ENCODE assay signal across 8 cellular contexts in genomic region chr18:12744103-12744502, GRCh38. TPM values are rescaled to one million over a fixed set of nuclear protein-coding genes. Genes with fewer than 3 reads are reported as not detected.
DNase-seq lines count a peak whose midpoint lies in the region; ATAC-seq, FAIRE-seq and TF ChIP-seq lines count a peak whose summit lies in the region.

No MANE protein-coding gene starts in this region.

- no peak overlapping the region for H3K27ac Mint-ChIP-seq in activated T-helper 1 cell treated with anti-CD3 and anti-CD28 coated beads, Interleukin-12 subunit alpha, Interleukin-12 subunit beta, Interleukin-2, Interleukin-4 antibody, amounts not matched to agents 30 ng/mL and 10 ng/mL and 1 ng/mL, durations not matched to agents 14 hours and 24 hours and 36 hours

- H3K27me3 Mint-ChIP-seq in activated T-helper 1 cell treated with anti-CD3 and anti-CD28 coated beads, Interleukin-12 subunit alpha, Interleukin-12 subunit beta, Interleukin-2, Interleukin-4 antibody, amounts not matched to agents 30 ng/mL and 10 ng/mL and 1 ng/mL, durations not matched to agents 14 hours and 24 hours and 36 hours (ENCODE audit: insufficient read depth): no peaks in the 10 kb centered on the region

- WGBS in mammary epithelial cell (ENCODE audit: low coverage, missing lambda C conversion rate): 5% methylated on average over 2 of the region's 2 CpGs
- WGBS in right lobe of liver (ENCODE audit: insufficient coverage, low coverage, low lambda C conversion rate, missing lambda C conversion rate): 0% methylated on average over 2 of the region's 2 CpGs

- H3K4me3 ChIP-seq in mammary epithelial cell (replicated peaks in 1 of 3; ENCODE audit: insufficient read depth in 1 of 3, low read depth in 2 of 3, low read length in 3 of 3) (no peak overlapping the region), right lobe of liver (no peak overlapping the region)

- H2AFZ ChIP-seq in mammary epithelial cell (ENCODE audit: low read depth, low read length): no peak overlapping the region

- BruUV-seq in mammary epithelial cell (replicated peaks; lab: Mats Ljungman, UMichigan): no TSS peak

- no peak overlapping the region for H3K4me3 Mint-ChIP-seq in activated T-helper 1 cell treated with anti-CD3 and anti-CD28 coated beads, Interleukin-12 subunit alpha, Interleukin-12 subunit beta, Interleukin-2, Interleukin-4 antibody, amounts not matched to agents 30 ng/mL and 10 ng/mL and 1 ng/mL, durations not matched to agents 14 hours and 24 hours and 36 hours

- H3K4me2 ChIP-seq in mammary epithelial cell (ENCODE audit: insufficient read depth, low read depth, low read length): no peak overlapping the region

- intact Hi-C loops in mammary epithelial cell (cut with micrococcal nuclease): loop anchor here (1.0 to 5.0 kb wide), 6 partner anchors 17 to 887 kb away; no protein-coding TSS in a partner anchor
- intact Hi-C loops in right lobe of liver (cut with DNase I): no loop called here
- intact Hi-C loops in activated T-helper 1 cell treated with anti-CD3 and anti-CD28 coated beads, Interleukin-12 subunit alpha, Interleukin-12 subunit beta, Interleukin-2, Interleukin-4 antibody, amounts not matched to agents 30 ng/mL and 10 ng/mL and 1 ng/mL, durations not matched to agents 14 hours and 24 hours and 36 hours (cut with micrococcal nuclease): loop anchor here (1.0 to 5.0 kb wide), 3 partner anchors 150 to 413 kb away; no protein-coding TSS in a partner anchor

- no peaks in the 10 kb centered on the region for H4K20me1 ChIP-seq in mammary epithelial cell (ENCODE audit: insufficient read depth, low read length)

- H3K36me3 ChIP-seq in mammary epithelial cell (ENCODE audit: insufficient read depth, low read length) (no peaks in the 10 kb centered on the region), right lobe of liver (no peaks in the 10 kb centered on the region)

- H3K36me3 Mint-ChIP-seq in activated T-helper 1 cell treated with anti-CD3 and anti-CD28 coated beads, Interleukin-12 subunit alpha, Interleukin-12 subunit beta, Interleukin-2, Interleukin-4 antibody, amounts not matched to agents 30 ng/mL and 10 ng/mL and 1 ng/mL, durations not matched to agents 14 hours and 24 hours and 36 hours (ENCODE audit: low read depth): no peaks in the 10 kb centered on the region

- H3K9me3 Mint-ChIP-seq in activated T-helper 1 cell treated with anti-CD3 and anti-CD28 coated beads, Interleukin-12 subunit alpha, Interleukin-12 subunit beta, Interleukin-2, Interleukin-4 antibody, amounts not matched to agents 30 ng/mL and 10 ng/mL and 1 ng/mL, durations not matched to agents 14 hours and 24 hours and 36 hours: no peaks in the 10 kb centered on the region

- CTCF ChIA-PET in mammary epithelial cell (lab: Charles Lee; ENCODE audit: low non-redundant PET): interaction anchor here (0.6 to 1.0 kb wide), 6 partner anchors 40 to 204 kb away, joined by 4 to 32 read pairs (median 4); partner anchors contain the start of gene SEH1L

- no peak overlapping the region for H3K9ac ChIP-seq in mammary epithelial cell (ENCODE audit: insufficient read depth, low read length)

- TF ChIP-seq POLR2A in right lobe of liver (IDR thresholded peaks at IDR 0.05): no peak

- H3K27me3 ChIP-seq in mammary epithelial cell (ENCODE audit: insufficient read depth, low read length) (no peaks in the 10 kb centered on the region), right lobe of liver (no peaks in the 10 kb centered on the region)

- H3K27ac ChIP-seq in mammary epithelial cell (ENCODE audit: insufficient read depth, low read depth, low read length): no peak overlapping the region
- no peak overlapping the region for H3K27ac ChIP-seq in right lobe of liver

- DNase-seq in AG08396 (ENCODE audit: low spot score) (peak; percentile 70), GM18507 (ENCODE audit: extremely low spot score, insufficient read length, low read depth) (no peak), NCI-H69 (lab: John Stamatoyannopoulos, UW) (peak; percentile 77), mammary epithelial cell (peak; percentile 64), right lobe of liver (no peak)
- DNase-seq in activated T-helper 1 cell treated with anti-CD3 and anti-CD28 coated beads, Interleukin-12 subunit alpha, Interleukin-12 subunit beta, Interleukin-2, Interleukin-4 antibody, amounts not matched to agents 30 ng/mL and 10 ng/mL and 1 ng/mL, durations not matched to agents 14 hours and 24 hours and 36 hours (ENCODE audit: low spot score): no peak
- no peak for DNase-seq in activated naive CD4-positive, alpha-beta T cell treated with Interleukin-2 at 50 U/mL for 16 hours
- DNase-seq in stimulated activated CD4-positive, alpha-beta T cell treated with anti-CD3 and anti-CD28 coated beads, Interleukin-12 subunit alpha, Interleukin-12 subunit beta, amount 100 ng/mL, for 4 hours: no peak

- TF ChIP-seq CTCF in mammary epithelial cell (conservative IDR thresholded peaks at IDR 0.05 in 1 of 2, IDR thresholded peaks at IDR 0.05 in 1 of 2; ENCODE audit: extremely low read depth in 1 of 2, insufficient read depth in 1 of 2, low read depth in 1 of 2, low read length in 2 of 2): peak; percentile 65 to 66
- TF ChIP-seq CTCF in right lobe of liver (IDR thresholded peaks at IDR 0.05): peak; percentile 64 to 69 (median 65)

- FAIRE-seq in GM18507 (lab: Jason Lieb, UNC): peak; percentile 60

- peaks cover 2% of the 10 kb centered on the region for H3K4me1 Mint-ChIP-seq in activated T-helper 1 cell treated with anti-CD3 and anti-CD28 coated beads, Interleukin-12 subunit alpha, Interleukin-12 subunit beta, Interleukin-2, Interleukin-4 antibody, amounts not matched to agents 30 ng/mL and 10 ng/mL and 1 ng/mL, durations not matched to agents 14 hours and 24 hours and 36 hours (ENCODE audit: low read depth)

- dilution Hi-C loops in mammary epithelial cell (cut with HindIII; ENCODE audit: low sequenced_read_pairs): loop anchor here (5.0 kb wide), 1 partner anchor 103 kb away; no protein-coding TSS in a partner anchor

- peak; percentile 80 to 95 (median 84) for ATAC-seq in right lobe of liver

- H3K4me1 ChIP-seq in mammary epithelial cell (ENCODE audit: insufficient read depth, low read length) (peaks cover 15% of the 10 kb centered on the region), right lobe of liver (no peaks in the 10 kb centered on the region)

- in situ Hi-C loops in mammary epithelial cell (cut with MboI; ENCODE audit: low sequenced_read_pairs in 2 of 2): loop anchor here (25.0 kb wide), 1 partner anchor 418 kb away; no protein-coding TSS in a partner anchor

- H3K9me3 ChIP-seq in mammary epithelial cell (replicated peaks; ENCODE audit: insufficient read depth, low read length): no peaks in the 10 kb centered on the region
- H3K9me3 ChIP-seq in right lobe of liver: no peaks in the 10 kb centered on the region

- H3K79me2 ChIP-seq in mammary epithelial cell (ENCODE audit: insufficient read depth, low read length): no peaks in the 10 kb centered on the region

RNA-seq across cellular contexts. Expression of gene PSMG2, which starts 41.3 kb away (rescaled TPM):
- total RNA-seq in mammary epithelial cell (10 to 100 TPM; 47.7 to 67.9 TPM), right lobe of liver (10 to 100 TPM; 27.2 to 37.4 (median 30.7) TPM)
- polyA plus RNA-seq in mammary epithelial cell: 44.0 TPM
- 34.0 TPM for polyA minus RNA-seq in mammary epithelial cell
- total RNA-seq in activated T-helper 1 cell treated with anti-CD3 and anti-CD28 coated beads, Interleukin-12 subunit alpha, Interleukin-12 subunit beta, Interleukin-2, Interleukin-4 antibody, amounts not matched to agents 30 ng/mL and 10 ng/mL and 1 ng/mL, durations not matched to agents 14 hours and 24 hours and 36 hours: 113 and 118 TPM in 2 replicates

RNA-seq across cellular contexts. Expression of gene CEP76, which starts 41.6 kb away (rescaled TPM):
- total RNA-seq in mammary epithelial cell (1 to 10 TPM; 6.2 to 7.5 TPM), right lobe of liver (1 to 10 TPM; 2.1 to 5.6 (median 3.7) TPM)
- 5.7 TPM for polyA plus RNA-seq in mammary epithelial cell
- 6.9 TPM for polyA minus RNA-seq in mammary epithelial cell
- total RNA-seq in activated T-helper 1 cell treated with anti-CD3 and anti-CD28 coated beads, Interleukin-12 subunit alpha, Interleukin-12 subunit beta, Interleukin-2, Interleukin-4 antibody, amounts not matched to agents 30 ng/mL and 10 ng/mL and 1 ng/mL, durations not matched to agents 14 hours and 24 hours and 36 hours: 16.1 and 17.5 TPM in 2 replicates

Comparison
In these comparisons a context has a peak if more than half of its experiments do, and no peak if none do; other contexts are left out.
1. DNase-seq: peak in AG08396 (single experiment), NCI-H69 (single experiment) and mammary epithelial cell (single experiment); none in GM18507 (single experiment), right lobe of liver (0 of 3), activated T-helper 1 cell treated with anti-CD3 and anti-CD28 coated beads, Interleukin-12 subunit alpha, Interleukin-12 subunit beta, Interleukin-2, Interleukin-4 antibody, amounts not matched to agents 30 ng/mL and 10 ng/mL and 1 ng/mL, durations not matched to agents 14 hours and 24 hours and 36 hours (single experiment), activated naive CD4-positive, alpha-beta T cell treated with Interleukin-2 at 50 U/mL for 16 hours (single experiment) and stimulated activated CD4-positive, alpha-beta T cell treated with anti-CD3 and anti-CD28 coated beads, Interleukin-12 subunit alpha, Interleukin-12 subunit beta, amount 100 ng/mL, for 4 hours (single experiment).
2. intact Hi-C loops: an anchor here in mammary epithelial cell (1.0 to 5.0 kb wide) and activated T-helper 1 cell treated with anti-CD3 and anti-CD28 coated beads, Interleukin-12 subunit alpha, Interleukin-12 subunit beta, Interleukin-2, Interleukin-4 antibody, amounts not matched to agents 30 ng/mL and 10 ng/mL and 1 ng/mL, durations not matched to agents 14 hours and 24 hours and 36 hours (1.0 to 5.0 kb wide); none called in right lobe of liver.